ENCODE assay signal across 7 cellular contexts in the genomic region with DNA sequence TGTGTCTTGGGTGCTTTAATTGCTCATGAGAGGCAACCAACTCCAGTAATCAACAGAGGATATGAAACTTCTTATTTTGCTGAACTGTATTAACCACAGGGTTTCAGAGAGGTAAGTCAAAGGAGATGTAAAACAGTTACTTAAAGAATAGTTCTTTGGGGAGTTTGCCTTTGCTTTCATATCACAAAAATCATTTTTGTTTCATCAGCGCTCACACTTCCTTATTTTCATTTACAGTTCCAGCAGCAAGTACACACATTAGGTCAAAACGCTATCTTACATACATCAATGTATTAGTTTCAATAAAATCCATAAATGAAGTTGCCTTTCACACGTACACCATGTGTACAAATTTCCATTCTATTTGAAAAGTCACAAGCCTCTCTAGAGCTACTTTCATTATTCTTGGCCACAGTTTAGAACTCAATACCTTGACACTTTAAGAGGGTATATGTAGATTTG. TPM values are rescaled to one million over a fixed set of nuclear protein-coding genes. Genes with fewer than 3 reads are reported as not detected.
A peak's percentile ranks its signal among the peaks of the same experiment; 100 is the strongest.
DNase-seq lines count a peak whose midpoint lies in the region; ATAC-seq and TF ChIP-seq lines count a peak whose summit lies in the region.

No MANE protein-coding gene starts in this region.

- no peaks in the 10 kb centered on the region for H3K4me1 Mint-ChIP-seq in neural progenitor cell
- peaks cover 12% of the 10 kb centered on the region for H3K4me1 Mint-ChIP-seq in glutamatergic neuron (ENCODE audit: low read depth, unreplicated experiment)

- H3K9me3 ChIP-seq in neural progenitor cell (ENCODE audit: low read depth) = no peaks in the 10 kb centered on the region

- H3F3A ChIP-seq in neural progenitor cell (ENCODE audit: low read depth) = no peaks in the 10 kb centered on the region

- no peaks in the 10 kb centered on the region for H3K27me3 Mint-ChIP-seq in neural progenitor cell (ENCODE audit: insufficient read depth, low read depth)
- no peaks in the 10 kb centered on the region for H3K27me3 Mint-ChIP-seq in glutamatergic neuron (ENCODE audit: unreplicated experiment)

- H3K27ac ChIP-seq in neural progenitor cell = no peak overlapping the region

- H3K9ac ChIP-seq in neural progenitor cell = no peak overlapping the region

- ATAC-seq in GM19023 (IDR thresholded peaks at IDR 0.05; ENCODE audit: unreplicated experiment) (peak; percentile 96), HG02759 (IDR thresholded peaks at IDR 0.05; ENCODE audit: unreplicated experiment) (peak; percentile 94)

- no peaks in the 10 kb centered on the region for H3K9me3 Mint-ChIP-seq in neural progenitor cell
- no peaks in the 10 kb centered on the region for H3K9me3 Mint-ChIP-seq in glutamatergic neuron (ENCODE audit: unreplicated experiment)

- no peaks in the 10 kb centered on the region for H4K20me1 ChIP-seq in neural progenitor cell (ENCODE audit: low read depth)

- H3K4me2 ChIP-seq in neural progenitor cell = no peak overlapping the region

- H3K36me3 ChIP-seq in neural progenitor cell = no peaks in the 10 kb centered on the region

- H3K4me3 Mint-ChIP-seq in neural progenitor cell (no peak overlapping the region), glutamatergic neuron (ENCODE audit: unreplicated experiment) (no peak overlapping the region)

- H2AFZ ChIP-seq in neural progenitor cell (replicated peaks) = peak overlapping the region; percentile 28

- DNase-seq in NOMO-1 (lab: John Stamatoyannopoulos, UW; ENCODE audit: unreplicated experiment in 2 of 2) (peak; percentile 88 to 97), neural progenitor cell (ENCODE audit: low spot score) (no peak), NCI-H2227 (lab: John Stamatoyannopoulos, UW; ENCODE audit: unreplicated experiment) (no peak), NCI-H1105 treated with DMSO at 0.1 percent for 48 hours (lab: John Stamatoyannopoulos, UW) (no peak), glutamatergic neuron (no peak)

- peaks cover 12% of the 10 kb centered on the region for H3K36me3 Mint-ChIP-seq in neural progenitor cell
- H3K36me3 Mint-ChIP-seq in glutamatergic neuron (ENCODE audit: unreplicated experiment) = no peaks in the 10 kb centered on the region

- no peaks in the 10 kb centered on the region for H3K79me2 ChIP-seq in neural progenitor cell (ENCODE audit: low read depth)

- TF ChIP-seq CTCF in neural progenitor cell (IDR thresholded peaks at IDR 0.05) (no peak), glutamatergic neuron (IDR thresholded peaks at IDR 0.05; ENCODE audit: partially characterized antibody, unreplicated experiment) (no peak)

- no peaks in the 10 kb centered on the region for H3K27me3 ChIP-seq in neural progenitor cell

- no peak overlapping the region for H3K4me3 ChIP-seq in neural progenitor cell

- H3K4me1 ChIP-seq in neural progenitor cell = no peaks in the 10 kb centered on the region

- H3K27ac Mint-ChIP-seq in neural progenitor cell = no peak overlapping the region
- H3K27ac Mint-ChIP-seq in glutamatergic neuron (ENCODE audit: unreplicated experiment) = no peak overlapping the region

RNA-seq across cellular contexts. Expression of a gene that starts 50.1 kb away (rescaled TPM):
- total RNA-seq in neural progenitor cell (ENCODE audit: low replicate concordance) = 0.71 and 0.84 TPM in 2 replicates
- total RNA-seq in glutamatergic neuron (ENCODE audit: unreplicated experiment) = 12.6 TPM

Comparison
In these comparisons a context has a peak if more than half of its experiments do, and no peak if none do; other contexts are left out.
1. DNase-seq: peak in NOMO-1 (2 of 2); none in neural progenitor cell (single experiment), NCI-H2227 (single experiment), NCI-H1105 treated with DMSO at 0.1 percent for 48 hours (single experiment) and glutamatergic neuron (single experiment).